ENCODE assay signal across 1 cellular context in the genomic region with DNA sequence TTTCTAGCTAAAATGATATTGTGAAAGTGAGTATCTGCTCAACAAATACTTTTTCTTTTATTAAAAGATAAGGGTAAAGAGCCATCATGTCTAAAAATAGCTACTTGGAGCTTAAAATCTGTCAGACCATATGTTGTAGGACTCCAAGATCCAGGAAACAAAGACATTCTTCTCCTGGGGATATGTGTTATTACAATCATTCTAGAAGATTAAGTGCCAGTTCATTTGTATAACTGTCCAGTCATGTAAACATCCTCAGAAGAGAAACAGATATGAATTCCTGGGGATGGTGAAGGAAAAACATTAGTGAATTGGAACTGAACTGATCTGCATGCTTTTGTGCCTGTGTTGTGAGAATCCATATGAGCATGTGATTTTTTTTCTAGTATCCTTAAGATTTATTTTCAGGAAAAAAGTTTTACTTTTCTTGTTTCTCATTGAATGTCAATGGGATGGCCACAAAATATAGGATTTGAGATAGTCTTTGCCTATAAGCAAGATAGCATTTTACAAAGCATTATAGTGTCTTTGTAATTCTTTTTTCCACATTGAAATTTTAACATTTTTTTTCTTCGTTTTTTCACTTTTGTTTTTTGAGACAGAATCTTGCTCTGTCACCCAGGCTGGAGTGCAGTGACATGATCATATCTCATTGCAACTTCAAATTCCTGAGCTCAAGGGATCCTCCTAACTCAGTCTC.
TF ChIP-seq lines count a peak whose summit lies in the region.

No MANE protein-coding gene starts in this region.

TF ChIP-seq in K562, 482 proteins besides CTCF, POLR2A, EP300 and RAD21 (continued from another document and continues in another):
- TF ChIP-seq PRDM10 (IDR thresholded peaks at IDR 0.05; ENCODE audit: partially characterized antibody) (no peak), GTF3C2 (IDR thresholded peaks at IDR 0.05; ENCODE audit: borderline replicate concordance, extremely low read depth, insufficient read length) (no peak), HCFC1 (IDR thresholded peaks at IDR 0.05; ENCODE audit: low read depth, low read length) (no peak), ETS1 (conservative IDR thresholded peaks at IDR 0.05; ENCODE audit: control insufficient read depth, low read depth, low read length) (no peak), KDM1A (IDR thresholded peaks at IDR 0.05) (peak; percentile 67 to 71; a peak in 3 of 4 replicates), NFIC (IDR thresholded peaks at IDR 0.05) (peak; percentile 27; the same call in 1 of the 2 replicates), BRD4 (IDR thresholded peaks at IDR 0.05) (no peak), CBFA2T3 (IDR thresholded peaks at IDR 0.05) (peak; percentile 87), POLR2H (tag; IDR thresholded peaks at IDR 0.05; ENCODE audit: low read depth) (no peak), MCM2 (IDR thresholded peaks at IDR 0.05; ENCODE audit: low read depth) (no peak), JUNB (CRISPR knock-in tag; conservative IDR thresholded peaks at IDR 0.05) (no peak), MTA1 (IDR thresholded peaks at IDR 0.05; ENCODE audit: borderline replicate concordance) (no peak), BRF1 (IDR thresholded peaks at IDR 0.05; ENCODE audit: borderline replicate concordance, extremely low read depth, insufficient read length) (no peak), FOSL1 (tag; conservative IDR thresholded peaks at IDR 0.05) (no peak), MEF2A (IDR thresholded peaks at IDR 0.05; ENCODE audit: control insufficient read depth, low read depth, low read length) (peak; percentile 93), ASH1L (IDR thresholded peaks at IDR 0.05; ENCODE audit: borderline replicate concordance, low read depth, partially characterized antibody) (no peak), TCF15 (CRISPR knock-in tag; IDR thresholded peaks at IDR 0.05) (no peak), KDM2B (CRISPR knock-in tag; IDR thresholded peaks at IDR 0.05) (no peak), BCOR (IDR thresholded peaks at IDR 0.05) (no peak), SMARCE1 (IDR thresholded peaks at IDR 0.05) (peak; percentile 64), MEIS2 (IDR thresholded peaks at IDR 0.05; ENCODE audit: partially characterized antibody) (peak; percentile 76), AFF1 (IDR thresholded peaks at IDR 0.05; ENCODE audit: low read depth in 1 of 2, partially characterized antibody in 2 of 2) (peak in 1 of 2 experiments; percentile 46), SMC3 (conservative IDR thresholded peaks at IDR 0.05; ENCODE audit: insufficient read depth, low read depth, low read length) (no peak), ZNF41 (CRISPR knock-in tag; conservative IDR thresholded peaks at IDR 0.05) (no peak), ZBTB40 (IDR thresholded peaks at IDR 0.05) (peak; percentile 39; the same call in 1 of the 2 replicates), ZBTB40 (CRISPR knock-in tag; IDR thresholded peaks at IDR 0.05) (no peak), DNMT1 (IDR thresholded peaks at IDR 0.05) (no peak), DPF2 (IDR thresholded peaks at IDR 0.05) (peak; percentile 87), MEF2D (tag; conservative IDR thresholded peaks at IDR 0.05; ENCODE audit: low read depth) (peak; percentile 88), EP400 (IDR thresholded peaks at IDR 0.05) (peak; percentile 34; the same call in 1 of the 2 replicates), SMARCA4 (IDR thresholded peaks at IDR 0.05) (peak; percentile 71), U2AF2 (optimal IDR thresholded peaks at IDR 0.05; ENCODE audit: low read depth, low read length) (no peak), CEBPB (tag; IDR thresholded peaks at IDR 0.05) (no peak), SRSF3 (IDR thresholded peaks at IDR 0.05; ENCODE audit: insufficient read depth, low read length) (no peak), ESRRA (IDR thresholded peaks at IDR 0.05; ENCODE audit: borderline replicate concordance, low read depth) (no peak)
